In the genomic region with DNA sequence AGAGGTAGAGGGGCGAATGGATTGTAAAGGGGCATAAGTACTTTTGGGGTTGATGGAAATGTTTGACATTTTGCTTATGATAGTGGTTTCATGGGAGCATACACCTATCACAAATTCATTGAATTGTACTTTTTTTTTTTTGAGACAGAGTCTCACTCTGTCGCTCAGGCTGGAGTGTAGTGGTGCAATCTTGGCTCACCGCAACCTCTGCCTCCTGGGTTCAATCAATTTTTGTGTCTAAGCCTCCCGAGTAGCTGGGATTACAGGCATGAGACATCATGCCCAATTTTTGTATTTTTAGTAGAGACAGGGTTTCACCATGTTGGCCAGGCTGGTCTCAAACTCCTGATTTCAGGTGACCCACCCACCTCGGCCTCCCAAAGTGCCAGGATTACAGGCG, we compare ENCODE assay signal across 19 cellular contexts. TPM values are rescaled to one million over a fixed set of nuclear protein-coding genes. Genes with fewer than 3 reads are reported as not detected.
"Had no signal": no experiment of that assay in that cellular context is flagged by ENCODE, and none has a peak within 500 bp of the region (broad histone marks: within the 10 kb centered on the region; RNA-seq: fewer than 3 reads in every experiment).

No MANE protein-coding gene starts in this region.

RNA-seq across cellular contexts. Expression of gene SMYD1, which starts 22.1 kb away (rescaled TPM):
- total RNA-seq: activated naive CD4-positive, alpha-beta T cell treated with anti-CD3 and anti-CD28 coated beads for 36 hours; activated naive CD4-positive, alpha-beta T cell treated with anti-CD3 and anti-CD28 coated beads, Interleukin-2, amount 50 U/mL, for 72 hours; activated naive CD8-positive, alpha-beta T cell treated with anti-CD3 and anti-CD28 coated beads for 36 hours; activated naive CD8-positive, alpha-beta T cell treated with anti-CD3 and anti-CD28 coated beads, Interleukin-2, amount 10 ng/mL, durations not matched to agents 7 days and 5 days; activated T-cell treated with anti-CD3 and anti-CD28 coated beads, Interleukin-2, amount 50 U/mL, for 4 hours; activated T-cell treated with anti-CD3 and anti-CD28 coated beads, Interleukin-2, amount 50 U/mL, for 72 hours; activated T-helper 1 cell treated with anti-CD3 and anti-CD28 coated beads, Interleukin-12 subunit alpha, Interleukin-12 subunit beta, Interleukin-2, Interleukin-4 antibody, amounts not matched to agents 30 ng/mL and 10 ng/mL and 1 ng/mL, durations not matched to agents 14 hours and 24 hours and 36 hours; activated T-helper 17 cell treated with anti-CD3 and anti-CD28 coated beads, Interleukin-2, amount 50 U/mL, for 72 hours; activated T-helper 2 cell treated with anti-CD3 and anti-CD28 coated beads, Interferon-gamma antibody, Interleukin-2, Interleukin-4, amounts not matched to agents 10 μg/mL and 5 μg/mL and 100 μg/mL, durations not matched to agents 14 hours and 24 hours and 36 hours; aorta; ascending aorta; astrocyte; body of pancreas; bronchial epithelial cell; chondrocyte had no signal

RNA-seq across cellular contexts. Expression of gene RNU2-63P, which starts 29.2 kb away (rescaled TPM):
- total RNA-seq: ascending aorta, body of pancreas, breast epithelium, bronchial epithelial cell, cardiac muscle cell, cardiac septum, cerebellum had no signal
